In the genomic region with DNA sequence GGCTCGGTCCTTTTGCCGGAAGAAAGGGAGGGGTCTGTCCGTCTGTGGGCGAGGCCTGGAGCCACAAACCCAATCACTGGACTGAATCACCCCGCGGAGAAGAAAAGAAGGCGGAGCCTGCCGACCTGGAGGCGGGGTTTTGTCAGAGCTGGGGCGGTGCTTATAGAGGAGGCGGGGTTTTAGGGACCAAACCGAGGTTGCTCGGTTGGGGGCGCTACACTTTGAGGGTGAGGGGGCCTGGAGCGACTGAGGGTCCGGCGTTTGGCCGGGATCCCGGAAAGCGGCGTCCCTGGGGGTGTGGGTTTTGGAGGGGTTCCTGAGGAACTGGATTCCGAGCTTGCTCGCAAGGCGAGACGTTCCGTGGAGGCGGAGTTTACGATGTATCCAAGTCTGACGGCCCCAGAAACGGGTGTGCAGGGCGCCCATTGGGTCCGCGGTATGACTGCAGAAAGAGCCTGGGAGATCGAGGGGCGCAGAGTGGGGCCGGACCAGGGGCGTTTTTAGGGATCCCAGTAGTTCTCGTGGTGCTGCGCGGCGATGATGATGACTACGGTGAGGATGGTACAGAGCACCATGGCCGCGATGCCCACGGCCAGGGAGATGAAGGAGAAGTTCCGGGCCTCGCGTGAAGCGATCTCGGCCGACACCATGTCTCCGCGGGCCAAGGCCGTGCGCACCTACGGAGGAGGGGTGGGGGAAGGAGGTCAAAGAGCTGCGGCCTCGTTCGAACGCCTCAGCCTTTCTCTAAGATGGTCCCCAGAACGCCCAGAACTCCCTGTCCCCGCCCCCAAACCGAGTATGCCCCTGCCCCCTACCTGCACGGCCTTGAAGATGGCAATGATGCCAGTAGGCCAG, we compare ENCODE assay signal across 1 cellular context.
TF ChIP-seq lines count a peak whose summit lies in the region.

No MANE protein-coding gene starts in this region.

TF ChIP-seq in H1, 55 proteins besides CTCF, POLR2A, EP300 and RAD21:
- TF ChIP-seq SIX5 (IDR thresholded peaks at IDR 0.05; ENCODE audit: low read depth, low read length) (no peak), JUN (IDR thresholded peaks at IDR 0.05; ENCODE audit: low read depth, low read length) (no peak), TEAD4 (IDR thresholded peaks at IDR 0.05; ENCODE audit: low read depth, low read length) (no peak), TAF7 (optimal IDR thresholded peaks at IDR 0.05; ENCODE audit: borderline replicate concordance, low read depth, low read length) (no peak), BACH1 (IDR thresholded peaks at IDR 0.05; ENCODE audit: low read length) (0 out of 2 replicates have a peak, but pooled peaks have one; percentile 16), POLR2AphosphoS5 (IDR thresholded peaks at IDR 0.05; ENCODE audit: low read depth, low read length) (0 out of 2 replicates have a peak, but pooled peaks have one; percentile 31), RFX5 (IDR thresholded peaks at IDR 0.05; ENCODE audit: borderline replicate concordance, low read depth, low read length) (no peak), PHF8 (conservative IDR thresholded peaks at IDR 0.05; ENCODE audit: low read depth, low read length) (peak; percentile 39; the same call in 1 of the 2 replicates), SIN3A (conservative IDR thresholded peaks at IDR 0.05 in 1 of 2, IDR thresholded peaks at IDR 0.05 in 1 of 2; ENCODE audit: low read depth in 1 of 2, low read length in 2 of 2) (0 out of 4 replicates have a peak, but pooled peaks of 1 of the 2 experiments have one; percentile 13), ATF3 (IDR thresholded peaks at IDR 0.05; ENCODE audit: insufficient read depth, low read depth, low read length) (no peak), EZH2 (IDR thresholded peaks at IDR 0.05; ENCODE audit: low read depth, low read length, severe bottlenecking) (no peak), SP1 (IDR thresholded peaks at IDR 0.05; ENCODE audit: low read depth, low read length) (no peak), CTBP2 (IDR thresholded peaks at IDR 0.05; ENCODE audit: borderline replicate concordance, insufficient read depth, insufficient read length, low read length) (no peak), CHD2 (IDR thresholded peaks at IDR 0.05; ENCODE audit: low read length) (no peak), TAF1 (IDR thresholded peaks at IDR 0.05; ENCODE audit: low read depth, low read length) (peak; percentile 69; the same call in 1 of the 2 replicates), SP4 (IDR thresholded peaks at IDR 0.05; ENCODE audit: low read length) (peak; percentile 63; the same call in 1 of the 2 replicates), KDM4A (IDR thresholded peaks at IDR 0.05; ENCODE audit: low read depth, low read length, severe bottlenecking) (peak; percentile 46), CHD1 (IDR thresholded peaks at IDR 0.05; ENCODE audit: low read depth, low read length) (no peak), YY1 (IDR thresholded peaks at IDR 0.05; ENCODE audit: low read depth, low read length) (0 out of 2 replicates have a peak, but pooled peaks have one; percentile 6), CBX8 (IDR thresholded peaks at IDR 0.05; ENCODE audit: borderline replicate concordance, low read depth, low read length) (no peak), SP2 (IDR thresholded peaks at IDR 0.05; ENCODE audit: low read length) (no peak), EGR1 (IDR thresholded peaks at IDR 0.05; ENCODE audit: borderline replicate concordance, low read depth, low read length) (no peak), TBP (IDR thresholded peaks at IDR 0.05; ENCODE audit: low read depth, low read length) (peak; percentile 57; the same call in 1 of the 2 replicates), BRCA1 (IDR thresholded peaks at IDR 0.05; ENCODE audit: low read depth, low read length) (no peak), HDAC2 (IDR thresholded peaks at IDR 0.05; ENCODE audit: borderline replicate concordance in 1 of 2, low read depth in 2 of 2, low read length in 2 of 2) (no peak), RNF2 (IDR thresholded peaks at IDR 0.05; ENCODE audit: borderline replicate concordance, low read depth, low read length, missing control alignments, poor library complexity, severe bottlenecking) (no peak), CEBPB (IDR thresholded peaks at IDR 0.05; ENCODE audit: low read depth, low read length) (no peak), POU5F1 (IDR thresholded peaks at IDR 0.05; ENCODE audit: low read depth, low read length) (no peak), FOSL1 (IDR thresholded peaks at IDR 0.05; ENCODE audit: insufficient read depth, low read depth, low read length) (no peak), RBBP5 (IDR thresholded peaks at IDR 0.05; ENCODE audit: borderline replicate concordance, low read depth, low read length) (0 out of 2 replicates have a peak, but pooled peaks have one; percentile 36), HDAC6 (IDR thresholded peaks at IDR 0.05; ENCODE audit: low read depth, low read length) (no peak), JUND (IDR thresholded peaks at IDR 0.05; ENCODE audit: low read length) (0 out of 2 replicates have a peak, but pooled peaks have one; percentile 4), KDM1A (IDR thresholded peaks at IDR 0.05; ENCODE audit: borderline replicate concordance, low read length) (no peak), ZNF274 (IDR thresholded peaks at IDR 0.05; ENCODE audit: borderline replicate concordance, extremely low read depth, low read length) (no peak), RXRA (IDR thresholded peaks at IDR 0.05; ENCODE audit: insufficient read depth, low read depth, low read length) (no peak), NRF1 (IDR thresholded peaks at IDR 0.05; ENCODE audit: low read depth, low read length) (no peak), KDM5A (IDR thresholded peaks at IDR 0.05; ENCODE audit: low read length) (no peak), CREB1 (IDR thresholded peaks at IDR 0.05) (no peak), GTF2F1 (IDR thresholded peaks at IDR 0.05; ENCODE audit: borderline replicate concordance, low read depth, low read length) (no peak), SRF (IDR thresholded peaks at IDR 0.05; ENCODE audit: low read depth, low read length) (no peak), SIRT6 (IDR thresholded peaks at IDR 0.05; ENCODE audit: low read length) (no peak), TCF12 (IDR thresholded peaks at IDR 0.05; ENCODE audit: low read depth, low read length) (no peak), BCL11A (IDR thresholded peaks at IDR 0.05; ENCODE audit: low read depth in 2 of 2, low read length in 2 of 2) (no peak), MAFK (IDR thresholded peaks at IDR 0.05; ENCODE audit: low read depth, low read length) (no peak), SUZ12 (IDR thresholded peaks at IDR 0.05; ENCODE audit: low read length) (no peak), GABPA (IDR thresholded peaks at IDR 0.05; ENCODE audit: borderline replicate concordance, insufficient read depth, low read length) (no peak), ASH2L (IDR thresholded peaks at IDR 0.05; ENCODE audit: low read length) (no peak), ATF2 (IDR thresholded peaks at IDR 0.05; ENCODE audit: low read length) (no peak), SAP30 (IDR thresholded peaks at IDR 0.05; ENCODE audit: insufficient read depth, insufficient replicate concordance, low read length) (peak; percentile 31), NANOG (IDR thresholded peaks at IDR 0.05; ENCODE audit: insufficient read depth, low read depth, low read length, poor library complexity, severe bottlenecking) (no peak), CBX5 (IDR thresholded peaks at IDR 0.05; ENCODE audit: low read depth, low read length) (no peak)
- TF ChIP-seq, protein P1, sequence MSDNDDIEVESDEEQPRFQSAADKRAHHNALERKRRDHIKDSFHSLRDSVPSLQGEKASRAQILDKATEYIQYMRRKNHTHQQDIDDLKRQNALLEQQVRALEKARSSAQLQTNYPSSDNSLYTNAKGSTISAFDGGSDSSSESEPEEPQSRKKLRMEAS (IDR thresholded peaks at IDR 0.05), result no peak
- TF ChIP-seq, protein P2, sequence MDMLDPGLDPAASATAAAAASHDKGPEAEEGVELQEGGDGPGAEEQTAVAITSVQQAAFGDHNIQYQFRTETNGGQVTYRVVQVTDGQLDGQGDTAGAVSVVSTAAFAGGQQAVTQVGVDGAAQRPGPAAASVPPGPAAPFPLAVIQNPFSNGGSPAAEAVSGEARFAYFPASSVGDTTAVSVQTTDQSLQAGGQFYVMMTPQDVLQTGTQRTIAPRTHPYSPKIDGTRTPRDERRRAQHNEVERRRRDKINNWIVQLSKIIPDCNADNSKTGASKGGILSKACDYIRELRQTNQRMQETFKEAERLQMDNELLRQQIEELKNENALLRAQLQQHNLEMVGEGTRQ (IDR thresholded peaks at IDR 0.05; ENCODE audit: low read length), result no peak
- TF ChIP-seq, protein P3, sequence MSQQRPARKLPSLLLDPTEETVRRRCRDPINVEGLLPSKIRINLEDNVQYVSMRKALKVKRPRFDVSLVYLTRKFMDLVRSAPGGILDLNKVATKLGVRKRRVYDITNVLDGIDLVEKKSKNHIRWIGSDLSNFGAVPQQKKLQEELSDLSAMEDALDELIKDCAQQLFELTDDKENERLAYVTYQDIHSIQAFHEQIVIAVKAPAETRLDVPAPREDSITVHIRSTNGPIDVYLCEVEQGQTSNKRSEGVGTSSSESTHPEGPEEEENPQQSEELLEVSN (IDR thresholded peaks at IDR 0.05), result no peak
- TF ChIP-seq, protein P4, sequence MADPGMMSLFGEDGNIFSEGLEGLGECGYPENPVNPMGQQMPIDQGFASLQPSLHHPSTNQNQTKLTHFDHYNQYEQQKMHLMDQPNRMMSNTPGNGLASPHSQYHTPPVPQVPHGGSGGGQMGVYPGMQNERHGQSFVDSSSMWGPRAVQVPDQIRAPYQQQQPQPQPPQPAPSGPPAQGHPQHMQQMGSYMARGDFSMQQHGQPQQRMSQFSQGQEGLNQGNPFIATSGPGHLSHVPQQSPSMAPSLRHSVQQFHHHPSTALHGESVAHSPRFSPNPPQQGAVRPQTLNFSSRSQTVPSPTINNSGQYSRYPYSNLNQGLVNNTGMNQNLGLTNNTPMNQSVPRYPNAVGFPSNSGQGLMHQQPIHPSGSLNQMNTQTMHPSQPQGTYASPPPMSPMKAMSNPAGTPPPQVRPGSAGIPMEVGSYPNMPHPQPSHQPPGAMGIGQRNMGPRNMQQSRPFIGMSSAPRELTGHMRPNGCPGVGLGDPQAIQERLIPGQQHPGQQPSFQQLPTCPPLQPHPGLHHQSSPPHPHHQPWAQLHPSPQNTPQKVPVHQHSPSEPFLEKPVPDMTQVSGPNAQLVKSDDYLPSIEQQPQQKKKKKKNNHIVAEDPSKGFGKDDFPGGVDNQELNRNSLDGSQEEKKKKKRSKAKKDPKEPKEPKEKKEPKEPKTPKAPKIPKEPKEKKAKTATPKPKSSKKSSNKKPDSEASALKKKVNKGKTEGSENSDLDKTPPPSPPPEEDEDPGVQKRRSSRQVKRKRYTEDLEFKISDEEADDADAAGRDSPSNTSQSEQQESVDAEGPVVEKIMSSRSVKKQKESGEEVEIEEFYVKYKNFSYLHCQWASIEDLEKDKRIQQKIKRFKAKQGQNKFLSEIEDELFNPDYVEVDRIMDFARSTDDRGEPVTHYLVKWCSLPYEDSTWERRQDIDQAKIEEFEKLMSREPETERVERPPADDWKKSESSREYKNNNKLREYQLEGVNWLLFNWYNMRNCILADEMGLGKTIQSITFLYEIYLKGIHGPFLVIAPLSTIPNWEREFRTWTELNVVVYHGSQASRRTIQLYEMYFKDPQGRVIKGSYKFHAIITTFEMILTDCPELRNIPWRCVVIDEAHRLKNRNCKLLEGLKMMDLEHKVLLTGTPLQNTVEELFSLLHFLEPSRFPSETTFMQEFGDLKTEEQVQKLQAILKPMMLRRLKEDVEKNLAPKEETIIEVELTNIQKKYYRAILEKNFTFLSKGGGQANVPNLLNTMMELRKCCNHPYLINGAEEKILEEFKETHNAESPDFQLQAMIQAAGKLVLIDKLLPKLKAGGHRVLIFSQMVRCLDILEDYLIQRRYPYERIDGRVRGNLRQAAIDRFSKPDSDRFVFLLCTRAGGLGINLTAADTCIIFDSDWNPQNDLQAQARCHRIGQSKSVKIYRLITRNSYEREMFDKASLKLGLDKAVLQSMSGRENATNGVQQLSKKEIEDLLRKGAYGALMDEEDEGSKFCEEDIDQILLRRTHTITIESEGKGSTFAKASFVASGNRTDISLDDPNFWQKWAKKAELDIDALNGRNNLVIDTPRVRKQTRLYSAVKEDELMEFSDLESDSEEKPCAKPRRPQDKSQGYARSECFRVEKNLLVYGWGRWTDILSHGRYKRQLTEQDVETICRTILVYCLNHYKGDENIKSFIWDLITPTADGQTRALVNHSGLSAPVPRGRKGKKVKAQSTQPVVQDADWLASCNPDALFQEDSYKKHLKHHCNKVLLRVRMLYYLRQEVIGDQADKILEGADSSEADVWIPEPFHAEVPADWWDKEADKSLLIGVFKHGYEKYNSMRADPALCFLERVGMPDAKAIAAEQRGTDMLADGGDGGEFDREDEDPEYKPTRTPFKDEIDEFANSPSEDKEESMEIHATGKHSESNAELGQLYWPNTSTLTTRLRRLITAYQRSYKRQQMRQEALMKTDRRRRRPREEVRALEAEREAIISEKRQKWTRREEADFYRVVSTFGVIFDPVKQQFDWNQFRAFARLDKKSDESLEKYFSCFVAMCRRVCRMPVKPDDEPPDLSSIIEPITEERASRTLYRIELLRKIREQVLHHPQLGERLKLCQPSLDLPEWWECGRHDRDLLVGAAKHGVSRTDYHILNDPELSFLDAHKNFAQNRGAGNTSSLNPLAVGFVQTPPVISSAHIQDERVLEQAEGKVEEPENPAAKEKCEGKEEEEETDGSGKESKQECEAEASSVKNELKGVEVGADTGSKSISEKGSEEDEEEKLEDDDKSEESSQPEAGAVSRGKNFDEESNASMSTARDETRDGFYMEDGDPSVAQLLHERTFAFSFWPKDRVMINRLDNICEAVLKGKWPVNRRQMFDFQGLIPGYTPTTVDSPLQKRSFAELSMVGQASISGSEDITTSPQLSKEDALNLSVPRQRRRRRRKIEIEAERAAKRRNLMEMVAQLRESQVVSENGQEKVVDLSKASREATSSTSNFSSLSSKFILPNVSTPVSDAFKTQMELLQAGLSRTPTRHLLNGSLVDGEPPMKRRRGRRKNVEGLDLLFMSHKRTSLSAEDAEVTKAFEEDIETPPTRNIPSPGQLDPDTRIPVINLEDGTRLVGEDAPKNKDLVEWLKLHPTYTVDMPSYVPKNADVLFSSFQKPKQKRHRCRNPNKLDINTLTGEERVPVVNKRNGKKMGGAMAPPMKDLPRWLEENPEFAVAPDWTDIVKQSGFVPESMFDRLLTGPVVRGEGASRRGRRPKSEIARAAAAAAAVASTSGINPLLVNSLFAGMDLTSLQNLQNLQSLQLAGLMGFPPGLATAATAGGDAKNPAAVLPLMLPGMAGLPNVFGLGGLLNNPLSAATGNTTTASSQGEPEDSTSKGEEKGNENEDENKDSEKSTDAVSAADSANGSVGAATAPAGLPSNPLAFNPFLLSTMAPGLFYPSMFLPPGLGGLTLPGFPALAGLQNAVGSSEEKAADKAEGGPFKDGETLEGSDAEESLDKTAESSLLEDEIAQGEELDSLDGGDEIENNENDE (IDR thresholded peaks at IDR 0.05; ENCODE audit: insufficient replicate concordance, low read length), result no peak
